Comparison of ENCODE assay signal across 1 cellular context in the genomic region with DNA sequence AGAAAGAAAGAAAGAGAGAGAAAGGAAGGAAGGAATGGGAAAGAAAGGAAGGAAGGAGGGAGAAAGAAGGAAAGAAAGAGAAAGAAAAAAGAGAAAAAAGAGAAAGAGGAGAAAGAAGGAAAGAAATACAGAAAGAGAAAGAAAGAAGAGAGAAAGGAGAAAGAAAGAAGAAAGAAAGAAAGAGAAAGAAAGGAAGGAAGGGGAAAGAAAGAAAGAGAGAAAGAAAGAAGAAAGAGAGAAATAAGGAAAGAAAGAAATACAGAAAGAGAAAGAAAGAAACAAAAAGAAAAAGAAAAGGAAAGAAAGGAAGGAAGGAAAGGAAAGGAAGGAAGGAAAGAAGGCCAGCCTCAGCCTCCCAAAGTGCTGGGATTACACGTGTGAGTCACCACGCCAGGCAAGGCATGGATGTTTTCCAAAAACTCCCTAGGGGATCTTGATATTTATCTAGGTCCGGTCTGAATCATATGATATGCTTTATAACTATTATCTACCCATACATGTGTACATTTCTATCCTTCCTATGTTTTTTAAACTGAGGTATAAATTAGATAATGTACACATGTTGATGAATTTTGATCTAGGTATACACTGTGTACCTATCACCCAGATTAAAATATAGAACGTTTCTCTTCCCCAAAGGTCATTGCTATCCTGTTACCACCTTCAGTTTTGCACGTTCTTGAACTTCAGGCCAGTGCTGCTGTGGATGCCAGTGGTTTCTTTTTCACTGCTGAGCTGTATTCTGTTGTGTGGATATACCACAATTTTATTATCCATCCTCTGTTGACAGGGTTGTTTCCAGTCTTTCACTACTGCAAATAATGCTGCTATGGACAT.
TF ChIP-seq lines count a peak whose summit lies in the region.

No MANE protein-coding gene starts in this region.

TF ChIP-seq in HEK293, 187 proteins besides CTCF, POLR2A, EP300 and RAD21 (continued from another document and continues in another):
- TF ChIP-seq ZNF560 (tag by site-specific recombination; IDR thresholded peaks at IDR 0.05; ENCODE audit: borderline replicate concordance) (no peak), ZNF366 (tag by site-specific recombination; conservative IDR thresholded peaks at IDR 0.05) (peak; percentile 95), ZNF76 (tag by site-specific recombination; IDR thresholded peaks at IDR 0.05; ENCODE audit: borderline replicate concordance, low read depth) (no peak), ZNF354C (tag by site-specific recombination; IDR thresholded peaks at IDR 0.05; ENCODE audit: borderline replicate concordance, low read depth) (no peak), GLIS1 (tag by site-specific recombination; IDR thresholded peaks at IDR 0.05) (peak; percentile 56), ZNF416 (tag by site-specific recombination; IDR thresholded peaks at IDR 0.05) (no peak), ZNF211 (tag by site-specific recombination; IDR thresholded peaks at IDR 0.05; ENCODE audit: low read depth) (no peak), REPIN1 (tag by site-specific recombination; IDR thresholded peaks at IDR 0.05; ENCODE audit: low read depth) (no peak), ZNF266 (tag by site-specific recombination; IDR thresholded peaks at IDR 0.05; ENCODE audit: low read depth) (no peak), KLF8 (tag by site-specific recombination; IDR thresholded peaks at IDR 0.05) (no peak), ZNF10 (tag by site-specific recombination; IDR thresholded peaks at IDR 0.05) (no peak), ZNF202 (tag by site-specific recombination; IDR thresholded peaks at IDR 0.05; ENCODE audit: borderline replicate concordance) (no peak), ZBTB17 (tag by site-specific recombination; IDR thresholded peaks at IDR 0.05) (0 out of 2 replicates have a peak, but pooled peaks have one; percentile 19), ZFP37 (tag by site-specific recombination; IDR thresholded peaks at IDR 0.05) (no peak), ZNF837 (tag by site-specific recombination; IDR thresholded peaks at IDR 0.05) (no peak), ZFP3 (tag by site-specific recombination; IDR thresholded peaks at IDR 0.05; ENCODE audit: low read depth) (no peak), ZNF114 (tag by site-specific recombination; IDR thresholded peaks at IDR 0.05) (no peak; the same call in 1 of the 2 replicates), ZNF433 (tag by site-specific recombination; IDR thresholded peaks at IDR 0.05; ENCODE audit: low read depth) (no peak), ZNF48 (tag by site-specific recombination; IDR thresholded peaks at IDR 0.05) (no peak), ZXDB (tag by site-specific recombination; IDR thresholded peaks at IDR 0.05) (no peak), ZBTB7A (tag by site-specific recombination; IDR thresholded peaks at IDR 0.05; ENCODE audit: low read depth) (no peak), MEIS1 (CRISPR knock-in tag; IDR thresholded peaks at IDR 0.05; ENCODE audit: borderline replicate concordance) (no peak), ZNF302 (tag by site-specific recombination; IDR thresholded peaks at IDR 0.05; ENCODE audit: low read depth) (no peak), ZNF16 (tag by site-specific recombination; IDR thresholded peaks at IDR 0.05; ENCODE audit: low read depth) (no peak), YY2 (tag by site-specific recombination; IDR thresholded peaks at IDR 0.05) (no peak), ZNF155 (tag by site-specific recombination; IDR thresholded peaks at IDR 0.05) (no peak), ZNF214 (tag by site-specific recombination; IDR thresholded peaks at IDR 0.05; ENCODE audit: borderline replicate concordance) (no peak), ZNF23 (tag by site-specific recombination; IDR thresholded peaks at IDR 0.05; ENCODE audit: borderline replicate concordance) (no peak), MZF1 (tag by site-specific recombination; IDR thresholded peaks at IDR 0.05; ENCODE audit: borderline replicate concordance) (no peak), KLF9 (tag by site-specific recombination; IDR thresholded peaks at IDR 0.05; ENCODE audit: low read depth) (no peak), ZNF248 (tag by site-specific recombination; IDR thresholded peaks at IDR 0.05) (0 out of 2 replicates have a peak, but pooled peaks have one; percentile 41), ZNF621 (tag by site-specific recombination; IDR thresholded peaks at IDR 0.05) (no peak), ZNF37A (tag by site-specific recombination; IDR thresholded peaks at IDR 0.05) (no peak), ZNF350 (tag by site-specific recombination; IDR thresholded peaks at IDR 0.05) (no peak), ZIC2 (tag by site-specific recombination; IDR thresholded peaks at IDR 0.05) (no peak), ZNF558 (tag by site-specific recombination; IDR thresholded peaks at IDR 0.05) (no peak), ZNF169 (tag by site-specific recombination; IDR thresholded peaks at IDR 0.05) (no peak), OSR2 (tag by site-specific recombination; IDR thresholded peaks at IDR 0.05) (no peak), ZNF175 (tag by site-specific recombination; IDR thresholded peaks at IDR 0.05) (no peak), PRDM1 (tag by site-specific recombination; IDR thresholded peaks at IDR 0.05) (peak; percentile 99), ZNF596 (tag by site-specific recombination; IDR thresholded peaks at IDR 0.05) (no peak)
- TF ChIP-seq, protein P1, sequence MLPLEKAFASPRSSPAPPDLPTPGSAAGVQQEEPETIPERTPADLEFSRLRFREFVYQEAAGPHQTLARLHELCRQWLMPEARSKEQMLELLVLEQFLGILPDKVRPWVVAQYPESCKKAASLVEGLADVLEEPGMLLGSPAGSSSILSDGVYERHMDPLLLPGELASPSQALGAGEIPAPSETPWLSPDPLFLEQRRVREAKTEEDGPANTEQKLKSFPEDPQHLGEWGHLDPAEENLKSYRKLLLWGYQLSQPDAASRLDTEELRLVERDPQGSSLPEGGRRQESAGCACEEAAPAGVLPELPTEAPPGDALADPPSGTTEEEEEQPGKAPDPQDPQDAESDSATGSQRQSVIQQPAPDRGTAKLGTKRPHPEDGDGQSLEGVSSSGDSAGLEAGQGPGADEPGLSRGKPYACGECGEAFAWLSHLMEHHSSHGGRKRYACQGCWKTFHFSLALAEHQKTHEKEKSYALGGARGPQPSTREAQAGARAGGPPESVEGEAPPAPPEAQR (tag by site-specific recombination; IDR thresholded peaks at IDR 0.05), result no peak
- TF ChIP-seq, protein P2, sequence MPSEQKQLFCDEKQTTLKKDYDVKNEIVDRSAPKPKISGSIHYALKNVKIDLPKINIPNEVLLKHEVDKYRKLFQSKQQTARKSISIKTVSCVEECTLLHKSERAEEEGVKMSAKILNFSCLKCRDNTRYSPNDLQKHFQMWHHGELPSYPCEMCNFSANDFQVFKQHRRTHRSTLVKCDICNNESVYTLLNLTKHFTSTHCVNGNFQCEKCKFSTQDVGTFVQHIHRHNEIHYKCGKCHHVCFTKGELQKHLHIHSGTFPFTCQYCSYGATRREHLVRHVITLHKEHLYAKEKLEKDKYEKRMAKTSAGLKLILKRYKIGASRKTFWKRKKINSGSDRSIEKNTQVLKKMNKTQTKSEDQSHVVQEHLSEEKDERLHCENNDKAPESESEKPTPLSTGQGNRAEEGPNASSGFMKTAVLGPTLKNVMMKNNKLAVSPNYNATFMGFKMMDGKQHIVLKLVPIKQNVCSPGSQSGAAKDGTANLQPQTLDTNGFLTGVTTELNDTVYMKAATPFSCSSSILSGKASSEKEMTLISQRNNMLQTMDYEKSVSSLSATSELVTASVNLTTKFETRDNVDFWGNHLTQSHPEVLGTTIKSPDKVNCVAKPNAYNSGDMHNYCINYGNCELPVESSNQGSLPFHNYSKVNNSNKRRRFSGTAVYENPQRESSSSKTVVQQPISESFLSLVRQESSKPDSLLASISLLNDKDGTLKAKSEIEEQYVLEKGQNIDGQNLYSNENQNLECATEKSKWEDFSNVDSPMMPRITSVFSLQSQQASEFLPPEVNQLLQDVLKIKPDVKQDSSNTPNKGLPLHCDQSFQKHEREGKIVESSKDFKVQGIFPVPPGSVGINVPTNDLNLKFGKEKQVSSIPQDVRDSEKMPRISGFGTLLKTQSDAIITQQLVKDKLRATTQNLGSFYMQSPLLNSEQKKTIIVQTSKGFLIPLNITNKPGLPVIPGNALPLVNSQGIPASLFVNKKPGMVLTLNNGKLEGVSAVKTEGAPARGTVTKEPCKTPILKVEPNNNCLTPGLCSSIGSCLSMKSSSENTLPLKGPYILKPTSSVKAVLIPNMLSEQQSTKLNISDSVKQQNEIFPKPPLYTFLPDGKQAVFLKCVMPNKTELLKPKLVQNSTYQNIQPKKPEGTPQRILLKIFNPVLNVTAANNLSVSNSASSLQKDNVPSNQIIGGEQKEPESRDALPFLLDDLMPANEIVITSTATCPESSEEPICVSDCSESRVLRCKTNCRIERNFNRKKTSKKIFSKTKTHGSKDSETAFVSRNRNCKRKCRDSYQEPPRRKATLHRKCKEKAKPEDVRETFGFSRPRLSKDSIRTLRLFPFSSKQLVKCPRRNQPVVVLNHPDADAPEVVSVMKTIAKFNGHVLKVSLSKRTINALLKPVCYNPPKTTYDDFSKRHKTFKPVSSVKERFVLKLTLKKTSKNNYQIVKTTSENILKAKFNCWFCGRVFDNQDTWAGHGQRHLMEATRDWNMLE (tag by site-specific recombination; conservative IDR thresholded peaks at IDR 0.05; ENCODE audit: low read depth), result no peak
- TF ChIP-seq, protein P3, sequence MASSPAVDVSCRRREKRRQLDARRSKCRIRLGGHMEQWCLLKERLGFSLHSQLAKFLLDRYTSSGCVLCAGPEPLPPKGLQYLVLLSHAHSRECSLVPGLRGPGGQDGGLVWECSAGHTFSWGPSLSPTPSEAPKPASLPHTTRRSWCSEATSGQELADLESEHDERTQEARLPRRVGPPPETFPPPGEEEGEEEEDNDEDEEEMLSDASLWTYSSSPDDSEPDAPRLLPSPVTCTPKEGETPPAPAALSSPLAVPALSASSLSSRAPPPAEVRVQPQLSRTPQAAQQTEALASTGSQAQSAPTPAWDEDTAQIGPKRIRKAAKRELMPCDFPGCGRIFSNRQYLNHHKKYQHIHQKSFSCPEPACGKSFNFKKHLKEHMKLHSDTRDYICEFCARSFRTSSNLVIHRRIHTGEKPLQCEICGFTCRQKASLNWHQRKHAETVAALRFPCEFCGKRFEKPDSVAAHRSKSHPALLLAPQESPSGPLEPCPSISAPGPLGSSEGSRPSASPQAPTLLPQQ (tag by site-specific recombination; IDR thresholded peaks at IDR 0.05), result no peak
- TF ChIP-seq, protein P4, sequence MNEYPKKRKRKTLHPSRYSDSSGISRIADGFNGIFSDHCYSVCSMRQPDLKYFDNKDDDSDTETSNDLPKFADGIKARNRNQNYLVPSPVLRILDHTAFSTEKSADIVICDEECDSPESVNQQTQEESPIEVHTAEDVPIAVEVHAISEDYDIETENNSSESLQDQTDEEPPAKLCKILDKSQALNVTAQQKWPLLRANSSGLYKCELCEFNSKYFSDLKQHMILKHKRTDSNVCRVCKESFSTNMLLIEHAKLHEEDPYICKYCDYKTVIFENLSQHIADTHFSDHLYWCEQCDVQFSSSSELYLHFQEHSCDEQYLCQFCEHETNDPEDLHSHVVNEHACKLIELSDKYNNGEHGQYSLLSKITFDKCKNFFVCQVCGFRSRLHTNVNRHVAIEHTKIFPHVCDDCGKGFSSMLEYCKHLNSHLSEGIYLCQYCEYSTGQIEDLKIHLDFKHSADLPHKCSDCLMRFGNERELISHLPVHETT (tag by site-specific recombination; IDR thresholded peaks at IDR 0.05), result 0 out of 2 replicates have a peak, but pooled peaks have one; percentile 59
- TF ChIP-seq, protein P5, sequence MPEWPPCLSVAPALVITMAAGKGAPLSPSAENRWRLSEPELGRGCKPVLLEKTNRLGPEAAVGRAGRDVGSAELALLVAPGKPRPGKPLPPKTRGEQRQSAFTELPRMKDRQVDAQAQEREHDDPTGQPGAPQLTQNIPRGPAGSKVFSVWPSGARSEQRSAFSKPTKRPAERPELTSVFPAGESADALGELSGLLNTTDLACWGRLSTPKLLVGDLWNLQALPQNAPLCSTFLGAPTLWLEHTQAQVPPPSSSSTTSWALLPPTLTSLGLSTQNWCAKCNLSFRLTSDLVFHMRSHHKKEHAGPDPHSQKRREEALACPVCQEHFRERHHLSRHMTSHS (tag by site-specific recombination; IDR thresholded peaks at IDR 0.05), result no peak
- TF ChIP-seq, protein P6, sequence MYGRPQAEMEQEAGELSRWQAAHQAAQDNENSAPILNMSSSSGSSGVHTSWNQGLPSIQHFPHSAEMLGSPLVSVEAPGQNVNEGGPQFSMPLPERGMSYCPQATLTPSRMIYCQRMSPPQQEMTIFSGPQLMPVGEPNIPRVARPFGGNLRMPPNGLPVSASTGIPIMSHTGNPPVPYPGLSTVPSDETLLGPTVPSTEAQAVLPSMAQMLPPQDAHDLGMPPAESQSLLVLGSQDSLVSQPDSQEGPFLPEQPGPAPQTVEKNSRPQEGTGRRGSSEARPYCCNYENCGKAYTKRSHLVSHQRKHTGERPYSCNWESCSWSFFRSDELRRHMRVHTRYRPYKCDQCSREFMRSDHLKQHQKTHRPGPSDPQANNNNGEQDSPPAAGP (tag by site-specific recombination; IDR thresholded peaks at IDR 0.05), result no peak
- TF ChIP-seq, protein P7, sequence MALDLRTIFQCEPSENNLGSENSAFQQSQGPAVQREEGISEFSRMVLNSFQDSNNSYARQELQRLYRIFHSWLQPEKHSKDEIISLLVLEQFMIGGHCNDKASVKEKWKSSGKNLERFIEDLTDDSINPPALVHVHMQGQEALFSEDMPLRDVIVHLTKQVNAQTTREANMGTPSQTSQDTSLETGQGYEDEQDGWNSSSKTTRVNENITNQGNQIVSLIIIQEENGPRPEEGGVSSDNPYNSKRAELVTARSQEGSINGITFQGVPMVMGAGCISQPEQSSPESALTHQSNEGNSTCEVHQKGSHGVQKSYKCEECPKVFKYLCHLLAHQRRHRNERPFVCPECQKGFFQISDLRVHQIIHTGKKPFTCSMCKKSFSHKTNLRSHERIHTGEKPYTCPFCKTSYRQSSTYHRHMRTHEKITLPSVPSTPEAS (tag by site-specific recombination; IDR thresholded peaks at IDR 0.05), result no peak
- TF ChIP-seq, protein P8, sequence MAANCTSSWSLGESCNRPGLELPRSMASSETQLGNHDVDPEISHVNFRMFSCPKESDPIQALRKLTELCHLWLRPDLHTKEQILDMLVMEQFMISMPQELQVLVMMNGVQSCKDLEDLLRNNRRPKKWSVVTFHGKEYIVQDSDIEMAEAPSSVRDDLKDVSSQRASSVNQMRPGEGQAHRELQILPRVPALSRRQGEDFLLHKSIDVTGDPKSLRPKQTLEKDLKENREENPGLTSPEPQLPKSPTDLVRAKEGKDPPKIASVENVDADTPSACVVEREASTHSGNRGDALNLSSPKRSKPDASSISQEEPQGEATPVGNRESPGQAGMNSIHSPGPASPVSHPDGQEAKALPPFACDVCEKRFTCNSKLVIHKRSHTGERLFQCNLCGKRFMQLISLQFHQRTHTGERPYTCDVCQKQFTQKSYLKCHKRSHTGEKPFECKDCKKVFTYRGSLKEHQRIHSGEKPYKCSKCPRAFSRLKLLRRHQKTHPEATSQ (tag by site-specific recombination; IDR thresholded peaks at IDR 0.05), result no peak
